1 cellular context compared by ENCODE assay signal in the genomic region with DNA sequence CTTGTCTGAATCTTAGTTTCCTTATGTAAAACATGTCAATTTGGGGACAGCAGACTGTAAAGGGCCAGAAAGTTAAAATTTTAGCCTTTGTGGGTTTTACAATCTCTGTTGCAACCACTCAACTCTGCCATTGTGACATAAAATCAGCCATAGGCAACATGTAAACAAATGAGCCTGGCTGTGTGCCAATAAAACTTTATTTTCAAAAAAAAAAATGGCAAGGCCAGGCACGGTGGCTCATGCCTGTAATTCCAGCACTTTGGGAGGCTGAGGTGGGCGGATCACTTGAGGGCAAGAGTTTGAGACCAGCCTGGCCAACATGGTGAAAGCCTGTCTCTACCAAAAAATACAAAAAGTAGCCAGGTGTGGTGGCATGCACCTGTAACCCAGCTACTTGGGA.
TF ChIP-seq lines count a peak whose summit lies in the region.
"Not testable (repeated sequence)": the region's sequence is repeated elsewhere in the genome, so short reads cannot be mapped to it uniquely, and the experiment has no call there.

No MANE protein-coding gene starts in this region.

TF ChIP-seq in K562, 482 proteins besides CTCF, POLR2A, EP300 and RAD21:
- TF ChIP-seq, protein P1, sequence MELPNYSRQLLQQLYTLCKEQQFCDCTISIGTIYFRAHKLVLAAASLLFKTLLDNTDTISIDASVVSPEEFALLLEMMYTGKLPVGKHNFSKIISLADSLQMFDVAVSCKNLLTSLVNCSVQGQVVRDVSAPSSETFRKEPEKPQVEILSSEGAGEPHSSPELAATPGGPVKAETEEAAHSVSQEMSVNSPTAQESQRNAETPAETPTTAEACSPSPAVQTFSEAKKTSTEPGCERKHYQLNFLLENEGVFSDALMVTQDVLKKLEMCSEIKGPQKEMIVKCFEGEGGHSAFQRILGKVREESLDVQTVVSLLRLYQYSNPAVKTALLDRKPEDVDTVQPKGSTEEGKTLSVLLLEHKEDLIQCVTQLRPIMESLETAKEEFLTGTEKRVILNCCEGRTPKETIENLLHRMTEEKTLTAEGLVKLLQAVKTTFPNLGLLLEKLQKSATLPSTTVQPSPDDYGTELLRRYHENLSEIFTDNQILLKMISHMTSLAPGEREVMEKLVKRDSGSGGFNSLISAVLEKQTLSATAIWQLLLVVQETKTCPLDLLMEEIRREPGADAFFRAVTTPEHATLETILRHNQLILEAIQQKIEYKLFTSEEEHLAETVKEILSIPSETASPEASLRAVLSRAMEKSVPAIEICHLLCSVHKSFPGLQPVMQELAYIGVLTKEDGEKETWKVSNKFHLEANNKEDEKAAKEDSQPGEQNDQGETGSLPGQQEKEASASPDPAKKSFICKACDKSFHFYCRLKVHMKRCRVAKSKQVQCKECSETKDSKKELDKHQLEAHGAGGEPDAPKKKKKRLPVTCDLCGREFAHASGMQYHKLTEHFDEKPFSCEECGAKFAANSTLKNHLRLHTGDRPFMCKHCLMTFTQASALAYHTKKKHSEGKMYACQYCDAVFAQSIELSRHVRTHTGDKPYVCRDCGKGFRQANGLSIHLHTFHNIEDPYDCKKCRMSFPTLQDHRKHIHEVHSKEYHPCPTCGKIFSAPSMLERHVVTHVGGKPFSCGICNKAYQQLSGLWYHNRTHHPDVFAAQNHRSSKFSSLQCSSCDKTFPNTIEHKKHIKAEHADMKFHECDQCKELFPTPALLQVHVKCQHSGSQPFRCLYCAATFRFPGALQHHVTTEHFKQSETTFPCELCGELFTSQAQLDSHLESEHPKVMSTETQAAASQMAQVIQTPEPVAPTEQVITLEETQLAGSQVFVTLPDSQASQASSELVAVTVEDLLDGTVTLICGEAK (IDR thresholded peaks at IDR 0.05), result peak; percentile 91
- TF ChIP-seq, protein P1 (CRISPR knock-in tag; IDR thresholded peaks at IDR 0.05), result peak; percentile 86
- peak; percentile 91 for TF ChIP-seq NFIC (IDR thresholded peaks at IDR 0.05)
- TF ChIP-seq ZNF384 (IDR thresholded peaks at IDR 0.05; ENCODE audit: low read depth, low read length), result peak; percentile 73
- TF ChIP-seq NFIX (CRISPR knock-in tag; IDR thresholded peaks at IDR 0.05; ENCODE audit: low read depth), result peak; percentile 47; the same call in 1 of the 2 replicates
- TF ChIP-seq CEBPG (CRISPR knock-in tag; IDR thresholded peaks at IDR 0.05), result not testable (repeated sequence)
- TF ChIP-seq CEBPG (tag; conservative IDR thresholded peaks at IDR 0.05 in 1 of 2, IDR thresholded peaks at IDR 0.05 in 1 of 2), result 0 out of 4 replicates have a peak, but pooled peaks of 1 of the 2 experiments have one; percentile 21
